In genomic region chr11:48034926-48035876, GRCh38 we compare ENCODE assay signal across 8 cellular contexts. TPM values are rescaled to one million over a fixed set of nuclear protein-coding genes. Genes with fewer than 3 reads are reported as not detected.
DNase-seq lines count a peak whose midpoint lies in the region; ATAC-seq and TF ChIP-seq lines count a peak whose summit lies in the region.
"Had no signal": no experiment of that assay in that cellular context is flagged by ENCODE, and none has a peak within 500 bp of the region (broad histone marks: within the 10 kb centered on the region; RNA-seq: fewer than 3 reads in every experiment).

No MANE protein-coding gene starts in this region.

- no peak overlapping the region for H3K18ac ChIP-seq in IMR-90 (ENCODE audit: low read depth, low read length)

- H2BK5ac ChIP-seq in IMR-90 (ENCODE audit: low read depth, low read length, poor library complexity, severe bottlenecking): no peak overlapping the region

- H3K9me3 ChIP-seq in IMR-90 (ENCODE audit: control insufficient read depth, insufficient read depth, low read length): no peaks in the 10 kb centered on the region

- no peak overlapping the region for H3K14ac ChIP-seq in IMR-90 (replicated peaks; ENCODE audit: low read depth, low read length)

- dilution Hi-C loops in IMR-90 (cut with HindIII; ENCODE audit: low sequenced_read_pairs, unreplicated experiment): no loop called here

- no peak overlapping the region for H2BK20ac ChIP-seq in IMR-90 (ENCODE audit: low read depth, low read length)

- no peak overlapping the region for H3K4ac ChIP-seq in IMR-90 (ENCODE audit: low read depth, low read length)

- 0 out of 2 replicates have a peak overlapping the region, but pooled peaks have one; percentile 24 for H2AK5ac ChIP-seq in IMR-90 (ENCODE audit: low read depth, low read length)

- no peak for TF ChIP-seq CTCF in IMR-90 (conservative IDR thresholded peaks at IDR 0.05; ENCODE audit: low read depth, low read length)

- no peak overlapping the region for H3K9ac ChIP-seq in IMR-90 (ENCODE audit: low read depth, low read length)
- H3K9ac ChIP-seq: parathyroid adenoma had no signal

- no peak overlapping the region for H2BK120ac ChIP-seq in IMR-90 (ENCODE audit: low read depth, low read length)

- intact Hi-C loops in IMR-90 (cut with micrococcal nuclease): no loop called here

- H3K23ac ChIP-seq in IMR-90 (ENCODE audit: low read depth, low read length): no peak overlapping the region

- H4K91ac ChIP-seq in IMR-90 (ENCODE audit: insufficient read depth, low read depth, low read length): no peak overlapping the region

- no peak overlapping the region for H2AK9ac ChIP-seq in IMR-90 (replicated peaks; ENCODE audit: low read depth, low read length, poor library complexity)

- peaks cover 50 to 76% of the 10 kb centered on the region in 2 experiments for H3K79me1 ChIP-seq in IMR-90 (ENCODE audit: low read depth in 1 of 2, low read length in 2 of 2)

- no peak overlapping the region for H3K4me2 ChIP-seq in IMR-90 (ENCODE audit: low read depth, low read length)

- peaks cover 29% of the 10 kb centered on the region for H3K9me1 ChIP-seq in IMR-90 (ENCODE audit: insufficient read depth, low read length)

- no peak overlapping the region for H4K5ac ChIP-seq in IMR-90 (ENCODE audit: low read depth, low read length)

- peak overlapping the region; percentile 5 for H3K27ac Mint-ChIP-seq in activated CD4-positive, alpha-beta memory T cell treated with anti-CD3 and anti-CD28 coated beads, Interleukin-2, amount 10 ng/mL, durations not matched to agents 7 days and 5 days
- H3K27ac Mint-ChIP-seq in immature natural killer cell: peak overlapping the region; percentile 20 to 88 (median 48)
- peak overlapping the region; percentile 48 for H3K27ac Mint-ChIP-seq in stimulated activated memory B cell treated with anti-CD40 and anti-IgM and Interleukin-4, amounts not matched to agents 10 μg/mL and 1 μg/mL and 100 μg/mL, for 72 hours

- H3K36me3 ChIP-seq in IMR-90 (ENCODE audit: control insufficient read depth, insufficient read depth, low read length): 0 out of 2 replicates have a peak, but pooled peaks cover 2% of the 10 kb centered on the region

- H3K36me3 Mint-ChIP-seq in activated CD4-positive, alpha-beta memory T cell treated with anti-CD3 and anti-CD28 coated beads, Interleukin-2, amount 10 ng/mL, durations not matched to agents 7 days and 5 days (ENCODE audit: low read depth): peaks cover 51% of the 10 kb centered on the region
- peaks cover 2 to 12% (median 4%) of the 10 kb centered on the region in 3 donors for H3K36me3 Mint-ChIP-seq in immature natural killer cell
- H3K36me3 Mint-ChIP-seq in stimulated activated memory B cell treated with anti-CD40 and anti-IgM and Interleukin-4, amounts not matched to agents 10 μg/mL and 1 μg/mL and 100 μg/mL, for 72 hours: peaks cover 27% of the 10 kb centered on the region

- no peak for TF ChIP-seq RAD21 in IMR-90 (IDR thresholded peaks at IDR 0.05; ENCODE audit: low read length)

- H3K9me3 Mint-ChIP-seq in activated CD4-positive, alpha-beta memory T cell treated with anti-CD3 and anti-CD28 coated beads, Interleukin-2, amount 10 ng/mL, durations not matched to agents 7 days and 5 days: no peaks in the 10 kb centered on the region
- H3K9me3 Mint-ChIP-seq in immature natural killer cell: no peaks in the 10 kb centered on the region
- no peaks in the 10 kb centered on the region for H3K9me3 Mint-ChIP-seq in stimulated activated memory B cell treated with anti-CD40 and anti-IgM and Interleukin-4, amounts not matched to agents 10 μg/mL and 1 μg/mL and 100 μg/mL, for 72 hours

- H4K20me1 ChIP-seq in IMR-90 (ENCODE audit: insufficient read depth, low read length): peaks cover 37% of the 10 kb centered on the region

- no peak overlapping the region for H3K4me3 ChIP-seq in IMR-90 (ENCODE audit: insufficient read depth, low read depth, low read length)

- no peak for TF ChIP-seq POLR2A in IMR-90 (IDR thresholded peaks at IDR 0.05; ENCODE audit: low read depth, low read length)

- WGBS in IMR-90 (ENCODE audit: extremely low coverage in 2 of 2, insufficient read length in 1 of 2), 2 experiments: 93% methylated on average over 4 of the region's 14 CpGs; no CpG with 5 or more reads in 1 of the 2 experiments

- CTCF ChIA-PET in IMR-90 (lab: Yijun Ruan, JAX): interaction anchor here (1.0 kb wide), 1 partner anchor 64 kb away, joined by 3 read pairs; no protein-coding TSS in a partner anchor
- CTCF ChIA-PET in activated CD4-positive, alpha-beta memory T cell treated with anti-CD3 and anti-CD28 coated beads, Interleukin-2, amount 10 ng/mL, durations not matched to agents 7 days and 5 days (lab: Charles Lee): interaction anchor here (0.6 to 1.2 kb wide), 3 partner anchors 29 to 74 kb away, joined by 3 to 4 read pairs (median 3); no protein-coding TSS in a partner anchor

- no peak overlapping the region for H3K4me3 Mint-ChIP-seq in activated CD4-positive, alpha-beta memory T cell treated with anti-CD3 and anti-CD28 coated beads, Interleukin-2, amount 10 ng/mL, durations not matched to agents 7 days and 5 days
- no peak overlapping the region for H3K4me3 Mint-ChIP-seq in immature natural killer cell
- no peak overlapping the region for H3K4me3 Mint-ChIP-seq in stimulated activated memory B cell treated with anti-CD40 and anti-IgM and Interleukin-4, amounts not matched to agents 10 μg/mL and 1 μg/mL and 100 μg/mL, for 72 hours

- H3K27ac ChIP-seq in IMR-90 (ENCODE audit: insufficient read depth, low read length): no peak overlapping the region
- H3K27ac ChIP-seq: parathyroid adenoma had no signal

- peaks cover 69% of the 10 kb centered on the region for H3K4me1 Mint-ChIP-seq in activated CD4-positive, alpha-beta memory T cell treated with anti-CD3 and anti-CD28 coated beads, Interleukin-2, amount 10 ng/mL, durations not matched to agents 7 days and 5 days
- H3K4me1 Mint-ChIP-seq in immature natural killer cell: peaks cover 65 to 76% of the 10 kb centered on the region in 2 donors
- H3K4me1 Mint-ChIP-seq in stimulated activated memory B cell treated with anti-CD40 and anti-IgM and Interleukin-4, amounts not matched to agents 10 μg/mL and 1 μg/mL and 100 μg/mL, for 72 hours: peaks cover 63% of the 10 kb centered on the region

- H4K8ac ChIP-seq in IMR-90 (ENCODE audit: low read depth in 2 of 2, low read length in 2 of 2): no peak overlapping the region

- H3K27me3 Mint-ChIP-seq in activated CD4-positive, alpha-beta memory T cell treated with anti-CD3 and anti-CD28 coated beads, Interleukin-2, amount 10 ng/mL, durations not matched to agents 7 days and 5 days: no peaks in the 10 kb centered on the region
- H3K27me3 Mint-ChIP-seq in immature natural killer cell (ENCODE audit: low read depth in 3 of 3): no peaks in the 10 kb centered on the region
- no peaks in the 10 kb centered on the region for H3K27me3 Mint-ChIP-seq in stimulated activated memory B cell treated with anti-CD40 and anti-IgM and Interleukin-4, amounts not matched to agents 10 μg/mL and 1 μg/mL and 100 μg/mL, for 72 hours

- H2AFZ ChIP-seq in IMR-90 (replicated peaks; ENCODE audit: low read length, poor library complexity): peak overlapping the region; percentile 34
- H2AFZ ChIP-seq: parathyroid adenoma had no signal

- H3K56ac ChIP-seq in IMR-90 (ENCODE audit: extremely low read depth, insufficient read depth, low read length): no peak overlapping the region

- peaks cover 7% of the 10 kb centered on the region for H3K4me1 ChIP-seq in IMR-90 (ENCODE audit: control insufficient read depth, insufficient read depth, low read length)
- H3K4me1 ChIP-seq: parathyroid adenoma had no signal

- no peak overlapping the region for H2BK15ac ChIP-seq in IMR-90 (ENCODE audit: low read depth, low read length)

- POLR2A ChIA-PET in IMR-90 (lab: Charles Lee; ENCODE audit: unreplicated experiment): no interaction called here
- POLR2A ChIA-PET in activated CD4-positive, alpha-beta memory T cell treated with anti-CD3 and anti-CD28 coated beads, Interleukin-2, amount 10 ng/mL, durations not matched to agents 7 days and 5 days (lab: Charles Lee): interaction anchor here (0.6 to 4.5 kb wide), 7 partner anchors 9 to 72 kb away, joined by 3 to 26 read pairs (median 10); no protein-coding TSS in a partner anchor

- DNase-seq in IMR-90 (no peak), immature natural killer cell (no peak), Kasumi-1 (lab: John Stamatoyannopoulos, UW) (no peak), OCI-M1 (lab: John Stamatoyannopoulos, UW) (no peak)
- DNase-seq in activated CD4-positive, alpha-beta memory T cell treated with anti-CD3 and anti-CD28 coated beads, Interleukin-2, amount 10 ng/mL, durations not matched to agents 7 days and 5 days: no peak
- no peak for DNase-seq in activated CD8-positive, alpha-beta memory T cell treated with anti-CD3 and anti-CD28 coated beads for 24 hours

- no peak for ATAC-seq in IMR-90 (ENCODE audit: low read depth)
- no peak for ATAC-seq in stimulated activated memory B cell treated with anti-CD40 and anti-IgM and Interleukin-4, amounts not matched to agents 10 μg/mL and 1 μg/mL and 100 μg/mL, for 72 hours

- in situ Hi-C loops in IMR-90 (cut with MboI; ENCODE audit: low sequenced_read_pairs): no loop called here

- BruUV-seq in IMR-90 (replicated peaks; lab: Mats Ljungman, UMichigan): no TSS peak

- no peaks in the 10 kb centered on the region for H3K27me3 ChIP-seq in IMR-90 (ENCODE audit: control insufficient read depth, insufficient read depth, low read length)

TF ChIP-seq in IMR-90, 13 proteins besides CTCF, POLR2A, EP300 and RAD21 (continues in another document):
- no peak for TF ChIP-seq FOS (IDR thresholded peaks at IDR 0.05; ENCODE audit: low read depth, low read length)
- no peak for TF ChIP-seq RFX5 (IDR thresholded peaks at IDR 0.05; ENCODE audit: low read depth, low read length)
- no peak for TF ChIP-seq MAZ (IDR thresholded peaks at IDR 0.05; ENCODE audit: borderline replicate concordance, low read depth, low read length)
- no peak for TF ChIP-seq ELK1 (IDR thresholded peaks at IDR 0.05; ENCODE audit: borderline replicate concordance, low read depth, low read length)
- TF ChIP-seq MAFK (IDR thresholded peaks at IDR 0.05; ENCODE audit: low read depth, low read length): no peak

RNA-seq across cellular contexts. Expression of gene PTPRJ, which starts 54.8 kb away (rescaled TPM):
- total RNA-seq in IMR-90 (2012; rRNA removed): 13.6 and 14.9 TPM in 2 replicates
- polyA plus RNA-seq in IMR-90 (2012; rRNA removed): 5.3 and 5.6 TPM in 2 replicates
- polyA plus RNA-seq in IMR-90 (2012; cell fraction: cytosol; rRNA removed): 2.2 and 2.4 TPM in 2 replicates
- polyA plus RNA-seq in IMR-90 (2012; cell fraction: nucleus; rRNA removed; ENCODE audit: low replicate concordance): 3.4 and 6.7 TPM in 2 replicates
- total RNA-seq in activated CD4-positive, alpha-beta memory T cell treated with anti-CD3 and anti-CD28 coated beads, Interleukin-2, amount 10 ng/mL, durations not matched to agents 7 days and 5 days: 10 to 100 TPM; 83.0 to 89.1 TPM
- 10 to 100 TPM; 10.0 to 19.0 (median 18.0) TPM for polyA plus RNA-seq in immature natural killer cell
